Comparison of ENCODE assay signal across 23 cellular contexts in genomic region chr12:124641591-124641990, GRCh38.
"Had no signal": no experiment of that assay in that cellular context is flagged by ENCODE, and none has a peak within 500 bp of the region (broad histone marks: within the 10 kb centered on the region; RNA-seq: fewer than 3 reads in every experiment).

No MANE protein-coding gene starts in this region.

- H3K4me1 ChIP-seq: pancreas, prostate gland had no signal

- H3K9me3 Mint-ChIP-seq: natural killer cell treated with Interleukin-12 subunit alpha and Interleukin-12 subunit beta and Interleukin-15 and Interleukin-18, amount 100 ng/mL, for 72 hours; stimulated activated effector memory CD8-positive, alpha-beta T cell treated with anti-CD3 and anti-CD28 coated beads, Interleukin-12 subunit alpha, Interleukin-12 subunit beta, amount 100 ng/mL, for 72 hours; stimulated activated naive CD8-positive, alpha-beta T cell treated with anti-CD3 and anti-CD28 coated beads, Interleukin-15, Interleukin-2, amounts not matched to agents 100 ng/mL and 50 ng/mL, for 24 hours had no signal

- H3K4me3 Mint-ChIP-seq: naive thymus-derived CD4-positive, alpha-beta T cell; natural killer cell treated with Interleukin-12 subunit alpha and Interleukin-12 subunit beta and Interleukin-15 and Interleukin-18, amount 100 ng/mL, for 72 hours; stimulated activated effector memory CD8-positive, alpha-beta T cell treated with anti-CD3 and anti-CD28 coated beads, Interleukin-12 subunit alpha, Interleukin-12 subunit beta, amount 100 ng/mL, for 72 hours; stimulated activated naive CD8-positive, alpha-beta T cell treated with anti-CD3 and anti-CD28 coated beads, Interleukin-15, Interleukin-2, amounts not matched to agents 100 ng/mL and 50 ng/mL, for 24 hours had no signal

- H2AFZ ChIP-seq: hepatocyte had no signal

- DNase-seq: islet precursor cell; midbrain; mucosa of descending colon; naive thymus-derived CD4-positive, alpha-beta T cell; nucleus accumbens; retina; stimulated activated CD4-positive, alpha-beta T cell treated with anti-CD3 and anti-CD28 coated beads, Interleukin-4, amount 100 ng/mL, for 24 hours; stimulated activated naive CD4-positive, alpha-beta T cell; trophoblast cell; upper lobe of right lung had no signal

- H3K27ac ChIP-seq: hepatocyte, pancreas, prostate gland, skin epidermis, suprapubic skin, thoracic aorta, tibial artery, upper lobe of right lung had no signal

- H3K36me3 Mint-ChIP-seq: naive thymus-derived CD4-positive, alpha-beta T cell; natural killer cell treated with Interleukin-12 subunit alpha and Interleukin-12 subunit beta and Interleukin-15 and Interleukin-18, amount 100 ng/mL, for 72 hours; stimulated activated effector memory CD8-positive, alpha-beta T cell treated with anti-CD3 and anti-CD28 coated beads, Interleukin-12 subunit alpha, Interleukin-12 subunit beta, amount 100 ng/mL, for 72 hours had no signal

- ATAC-seq: mucosa of descending colon; naive thymus-derived CD4-positive, alpha-beta T cell; natural killer cell treated with Interleukin-12 subunit alpha and Interleukin-12 subunit beta and Interleukin-15 and Interleukin-18, amount 100 ng/mL, for 72 hours; pancreas; right cardiac atrium; sciatic nerve; stimulated activated effector memory CD8-positive, alpha-beta T cell treated with anti-CD3 and anti-CD28 coated beads, Interleukin-12 subunit alpha, Interleukin-12 subunit beta, amount 100 ng/mL, for 72 hours; upper lobe of right lung had no signal

- H3K9me3 ChIP-seq: mucosa of descending colon, pancreas, prostate gland, suprapubic skin, thoracic aorta, tibial artery, upper lobe of right lung had no signal

- H3K36me3 ChIP-seq: pancreas, prostate gland, suprapubic skin, thoracic aorta, tibial artery, upper lobe of right lung had no signal

- H3K4me3 ChIP-seq: hepatocyte, lung, mucosa of descending colon, pancreas, prostate gland, skin epidermis, suprapubic skin, thoracic aorta, tibial artery, upper lobe of right lung had no signal

- H3K27me3 ChIP-seq: hepatocyte, pancreas, suprapubic skin, tibial artery, upper lobe of right lung had no signal

- H3K27ac Mint-ChIP-seq: naive thymus-derived CD4-positive, alpha-beta T cell; natural killer cell treated with Interleukin-12 subunit alpha and Interleukin-12 subunit beta and Interleukin-15 and Interleukin-18, amount 100 ng/mL, for 72 hours; stimulated activated effector memory CD8-positive, alpha-beta T cell treated with anti-CD3 and anti-CD28 coated beads, Interleukin-12 subunit alpha, Interleukin-12 subunit beta, amount 100 ng/mL, for 72 hours; stimulated activated naive CD8-positive, alpha-beta T cell treated with anti-CD3 and anti-CD28 coated beads, Interleukin-15, Interleukin-2, amounts not matched to agents 100 ng/mL and 50 ng/mL, for 24 hours had no signal

- H3K4me2 ChIP-seq: hepatocyte had no signal
